ENCODE assay signal across 1 cellular context in genomic region chr3:142993958-142994442, GRCh38.
TF ChIP-seq lines count a peak whose summit lies in the region.

No MANE protein-coding gene starts in this region.

TF ChIP-seq in K562, 482 proteins besides CTCF, POLR2A, EP300 and RAD21 (continued from another document):
- TF ChIP-seq RERE (CRISPR knock-in tag; IDR thresholded peaks at IDR 0.05; ENCODE audit: borderline replicate concordance) (no peak), AFF4 (CRISPR knock-in tag; IDR thresholded peaks at IDR 0.05) (0 out of 2 replicates have a peak, but pooled peaks have one; percentile 35), LCOR (CRISPR knock-in tag; IDR thresholded peaks at IDR 0.05) (0 out of 2 replicates have a peak, but pooled peaks have one; percentile 39), TBP (optimal IDR thresholded peaks at IDR 0.05; ENCODE audit: low read depth, low read length) (peak; percentile 30), CEBPG (CRISPR knock-in tag; IDR thresholded peaks at IDR 0.05) (no peak), CEBPG (tag; conservative IDR thresholded peaks at IDR 0.05 in 1 of 2, IDR thresholded peaks at IDR 0.05 in 1 of 2) (peak; percentile 75 to 78), SMC3 (conservative IDR thresholded peaks at IDR 0.05; ENCODE audit: insufficient read depth, low read depth, low read length) (peak; percentile 81)
- TF ChIP-seq, protein P1, sequence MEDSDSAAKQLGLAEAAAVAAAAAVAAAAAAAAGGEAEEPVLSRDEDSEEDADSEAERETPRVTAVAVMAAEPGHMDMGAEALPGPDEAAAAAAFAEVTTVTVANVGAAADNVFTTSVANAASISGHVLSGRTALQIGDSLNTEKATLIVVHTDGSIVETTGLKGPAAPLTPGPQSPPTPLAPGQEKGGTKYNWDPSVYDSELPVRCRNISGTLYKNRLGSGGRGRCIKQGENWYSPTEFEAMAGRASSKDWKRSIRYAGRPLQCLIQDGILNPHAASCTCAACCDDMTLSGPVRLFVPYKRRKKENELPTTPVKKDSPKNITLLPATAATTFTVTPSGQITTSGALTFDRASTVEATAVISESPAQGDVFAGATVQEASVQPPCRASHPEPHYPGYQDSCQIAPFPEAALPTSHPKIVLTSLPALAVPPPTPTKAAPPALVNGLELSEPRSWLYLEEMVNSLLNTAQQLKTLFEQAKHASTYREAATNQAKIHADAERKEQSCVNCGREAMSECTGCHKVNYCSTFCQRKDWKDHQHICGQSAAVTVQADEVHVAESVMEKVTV (CRISPR knock-in tag; IDR thresholded peaks at IDR 0.05), result peak; percentile 72
